In genomic region chr7:100148225-100148558, GRCh38 we compare ENCODE assay signal across 8 cellular contexts. TPM values are rescaled to one million over a fixed set of nuclear protein-coding genes. Genes with fewer than 3 reads are reported as not detected.
A peak's percentile ranks its signal among the peaks of the same experiment; 100 is the strongest.
DNase-seq lines count a peak whose midpoint lies in the region; ATAC-seq and TF ChIP-seq lines count a peak whose summit lies in the region.

No MANE protein-coding gene starts in this region.

- POLR2A ChIA-PET in naive thymus-derived CD8-positive, alpha-beta T cell (lab: Charles Lee): interaction anchor here (0.6 to 16.1 kb wide), 34 partner anchors 9 to 1104 kb away, joined by 3 to 358 read pairs (median 4); partner anchors contain the start of genes CNPY4, GAL3ST4, GPC2 and MBLAC1

- peaks cover 2% of the 10 kb centered on the region for H3K36me3 Mint-ChIP-seq in IgD-negative memory B cell
- peaks cover 0 to 26% (median 7%) of the 10 kb centered on the region in 3 donors for H3K36me3 Mint-ChIP-seq in naive thymus-derived CD8-positive, alpha-beta T cell

- peak overlapping the region; percentile 56 for H3K27ac ChIP-seq in colonic mucosa

- TF ChIP-seq CTCF in AG09309 (IDR thresholded peaks at IDR 0.05; ENCODE audit: control insufficient read depth, insufficient read depth, low read depth, low read length, missing control alignments) (no peak), colonic mucosa (IDR thresholded peaks at IDR 0.05) (no peak)

- no peaks in the 10 kb centered on the region for H3K36me3 ChIP-seq in colonic mucosa

- peak overlapping the region; percentile 88 for H3K4me3 ChIP-seq in AG09309 (ENCODE audit: control insufficient read depth, low read depth, low read length)
- peak overlapping the region; percentile 67 for H3K4me3 ChIP-seq in colonic mucosa

- intact Hi-C loops in colonic mucosa (cut with DNase I): no loop called here

- H3K27me3 Mint-ChIP-seq in IgD-negative memory B cell: no peaks in the 10 kb centered on the region
- H3K27me3 Mint-ChIP-seq in naive thymus-derived CD8-positive, alpha-beta T cell: no peaks in the 10 kb centered on the region

- peak overlapping the region; percentile 82 to 98 (median 97) for H3K27ac Mint-ChIP-seq in IgD-negative memory B cell
- H3K27ac Mint-ChIP-seq in naive thymus-derived CD8-positive, alpha-beta T cell: peak overlapping the region; percentile 96 to 99 (median 98)

- no peaks in the 10 kb centered on the region for H3K9me3 Mint-ChIP-seq in IgD-negative memory B cell
- H3K9me3 Mint-ChIP-seq in naive thymus-derived CD8-positive, alpha-beta T cell: no peaks in the 10 kb centered on the region

- H3K4me1 ChIP-seq in colonic mucosa: peaks cover 4% of the 10 kb centered on the region

- peak overlapping the region; percentile 63 to 99 for H3K9ac ChIP-seq in colonic mucosa (ENCODE audit: low read depth in 2 of 2, low read length in 2 of 2)

- DNase-seq in AG09309 (ENCODE audit: low read depth) (no peak), colonic mucosa (no peak), middle frontal gyrus (ENCODE audit: extremely low spot score, low spot score) (no peak), NCI-H510A treated with DMSO at 0.1 percent for 48 hours (lab: John Stamatoyannopoulos, UW) (no peak)
- DNase-seq in naive thymus-derived CD8-positive, alpha-beta T cell: no peak

- H3K4me3 Mint-ChIP-seq in IgD-negative memory B cell: peak overlapping the region; percentile 80 to 99 (median 97)
- peak overlapping the region; percentile 89 to 99 (median 94) for H3K4me3 Mint-ChIP-seq in naive thymus-derived CD8-positive, alpha-beta T cell

- no peaks in the 10 kb centered on the region for H3K27me3 ChIP-seq in colonic mucosa

- ATAC-seq in naive thymus-derived CD8-positive, alpha-beta T cell: peak; percentile 6 to 24
- ATAC-seq in HG03039 (IDR thresholded peaks at IDR 0.05; ENCODE audit: unreplicated experiment) (no peak), HG03571 (IDR thresholded peaks at IDR 0.05; ENCODE audit: unreplicated experiment) (no peak)

- H3K9me3 ChIP-seq in colonic mucosa: no peaks in the 10 kb centered on the region

- peaks cover 19 to 29% (median 21%) of the 10 kb centered on the region in 3 donors for H3K4me1 Mint-ChIP-seq in IgD-negative memory B cell
- H3K4me1 Mint-ChIP-seq in naive thymus-derived CD8-positive, alpha-beta T cell: peaks cover 19 to 42% (median 36%) of the 10 kb centered on the region in 4 donors

RNA-seq across cellular contexts. Expression of gene LAMTOR4, which starts 0.5 kb away (rescaled TPM):
- polyA plus RNA-seq in IgD-negative memory B cell: 443 TPM
- 100 to 1,000 TPM; 230 to 268 TPM for total RNA-seq in colonic mucosa
- 100 to 1,000 TPM; 170 to 206 TPM for total RNA-seq in naive thymus-derived CD8-positive, alpha-beta T cell
- 100 to 1,000 TPM; 403 to 435 (median 430) TPM for polyA plus RNA-seq in naive thymus-derived CD8-positive, alpha-beta T cell

RNA-seq across cellular contexts. Expression of gene TRAPPC14, which starts 10.3 kb away (rescaled TPM):
- 6.3 TPM for polyA plus RNA-seq in IgD-negative memory B cell
- 10 to 100 TPM; 40.3 to 69.5 TPM for total RNA-seq in colonic mucosa
- total RNA-seq in naive thymus-derived CD8-positive, alpha-beta T cell: 100 to 1,000 TPM; 103 to 109 TPM
- 1 to 10 TPM; 2.1 to 4.5 (median 2.4) TPM for polyA plus RNA-seq in naive thymus-derived CD8-positive, alpha-beta T cell

RNA-seq across cellular contexts. Expression of gene GAL3ST4, which starts 20.2 kb away (rescaled TPM):
- 0.38 TPM for polyA plus RNA-seq in IgD-negative memory B cell
- 10 to 100 TPM in 1 of 2 donors, 1 to 10 TPM in 1; 5.2 to 11.6 TPM for total RNA-seq in colonic mucosa
- total RNA-seq in naive thymus-derived CD8-positive, alpha-beta T cell: 10 to 100 TPM; 37.0 to 39.1 TPM
- polyA plus RNA-seq in naive thymus-derived CD8-positive, alpha-beta T cell: 1 to 10 TPM; 4.0 to 6.5 (median 5.4) TPM

RNA-seq across cellular contexts. Expression of gene MBLAC1, which starts 21.4 kb away (rescaled TPM):
- 1.4 TPM for polyA plus RNA-seq in IgD-negative memory B cell
- 1 to 10 TPM; 1.9 to 4.1 TPM for total RNA-seq in colonic mucosa
- total RNA-seq in naive thymus-derived CD8-positive, alpha-beta T cell: 1 to 10 TPM; 5.6 to 7.2 TPM
- 1 to 10 TPM; 2.1 to 2.3 (median 2.1) TPM for polyA plus RNA-seq in naive thymus-derived CD8-positive, alpha-beta T cell

RNA-seq across cellular contexts. Expression of gene CNPY4, which starts 28.8 kb away (rescaled TPM):
- polyA plus RNA-seq in IgD-negative memory B cell: 4.5 TPM
- total RNA-seq in colonic mucosa: 10 to 100 TPM in 1 of 2 donors, 1 to 10 TPM in 1; 8.4 to 10.6 TPM
- total RNA-seq in naive thymus-derived CD8-positive, alpha-beta T cell: 10 to 100 TPM; 99.0 to 99.6 TPM
- 10 to 100 TPM; 19.8 to 23.5 (median 20.6) TPM for polyA plus RNA-seq in naive thymus-derived CD8-positive, alpha-beta T cell

Comparison
In these comparisons a context has a peak if more than half of its experiments do, and no peak if none do; other contexts are left out.
1. ATAC-seq: peak in naive thymus-derived CD8-positive, alpha-beta T cell (2 of 2); none in HG03039 (single experiment) and HG03571 (single experiment).